In genomic region chr5:81247441-81247972, GRCh38 we compare ENCODE assay signal across 11 cellular contexts. TPM values are rescaled to one million over a fixed set of nuclear protein-coding genes. Genes with fewer than 3 reads are reported as not detected.
DNase-seq lines count a peak whose midpoint lies in the region; ATAC-seq, FAIRE-seq and TF ChIP-seq lines count a peak whose summit lies in the region.
"Had no signal": no experiment of that assay in that cellular context is flagged by ENCODE, and none has a peak within 500 bp of the region (broad histone marks: within the 10 kb centered on the region; RNA-seq: fewer than 3 reads in every experiment).

No MANE protein-coding gene starts in this region.

- H3K4me1 Mint-ChIP-seq in brain = peaks cover 39% of the 10 kb centered on the region
- no peaks in the 10 kb centered on the region for H3K4me1 Mint-ChIP-seq in CD8-positive, alpha-beta memory T cell

- no peak for ATAC-seq in lower lobe of right lung

- no peak overlapping the region for H3K4me3 ChIP-seq in lower lobe of right lung
- no peak overlapping the region for H3K4me3 ChIP-seq in CD8-positive, alpha-beta memory T cell (ENCODE audit: low read length)

- POLR2A ChIA-PET in CD8-positive, alpha-beta memory T cell (lab: Charles Lee) = no interaction called here

- peak overlapping the region in 3 of 5 experiments; percentile 53 to 76 (median 64) for H3K27ac Mint-ChIP-seq in brain
- H3K27ac Mint-ChIP-seq in CD8-positive, alpha-beta memory T cell = no peak overlapping the region
- H3K27ac Mint-ChIP-seq: T-helper 2 cell treated with Interferon-gamma antibody and Interleukin-4, amounts not matched to agents 5 μg/mL and 100 μg/mL, for 36 hours had no signal

- peaks cover 34% of the 10 kb centered on the region for H3K36me3 Mint-ChIP-seq in brain
- H3K36me3 Mint-ChIP-seq in CD8-positive, alpha-beta memory T cell = peaks cover 2 to 8% (median 7%) of the 10 kb centered on the region in 3 donors

- no peaks in the 10 kb centered on the region for H3K4me1 ChIP-seq in lower lobe of right lung
- H3K4me1 ChIP-seq in CD8-positive, alpha-beta memory T cell (ENCODE audit: insufficient read depth, low read length) = no peaks in the 10 kb centered on the region

- FAIRE-seq in HTR-8/SVneo (lab: Jason Lieb, UNC) = no peak

- no peaks in the 10 kb centered on the region for H3K36me3 ChIP-seq in lower lobe of right lung
- no peaks in the 10 kb centered on the region for H3K36me3 ChIP-seq in CD8-positive, alpha-beta memory T cell (ENCODE audit: insufficient read depth, low read length)

- peak overlapping the region in 1 of 5 experiments; percentile 30 for H3K4me3 Mint-ChIP-seq in brain
- no peak overlapping the region for H3K4me3 Mint-ChIP-seq in CD8-positive, alpha-beta memory T cell
- H3K4me3 Mint-ChIP-seq: T-helper 2 cell treated with Interferon-gamma antibody and Interleukin-4, amounts not matched to agents 5 μg/mL and 100 μg/mL, for 36 hours had no signal

- H3K27ac ChIP-seq in temporal lobe (ENCODE audit: low read depth, low read length) (peak overlapping the region; percentile 72), lower lobe of right lung (no peak overlapping the region)
- no peak overlapping the region for H3K27ac ChIP-seq in CD8-positive, alpha-beta memory T cell (ENCODE audit: low read depth, low read length)

- CTCF ChIA-PET in CD8-positive, alpha-beta memory T cell (lab: Charles Lee) = no interaction called here

- H3K9me3 ChIP-seq in lower lobe of right lung = no peaks in the 10 kb centered on the region
- H3K9me3 ChIP-seq in CD8-positive, alpha-beta memory T cell (ENCODE audit: low read length) = no peaks in the 10 kb centered on the region

- peaks cover 0 to 11% (median 10%) of the 10 kb centered on the region in 5 experiments for H3K9me3 Mint-ChIP-seq in brain
- no peaks in the 10 kb centered on the region for H3K9me3 Mint-ChIP-seq in CD8-positive, alpha-beta memory T cell
- H3K9me3 Mint-ChIP-seq: T-helper 2 cell treated with Interferon-gamma antibody and Interleukin-4, amounts not matched to agents 5 μg/mL and 100 μg/mL, for 36 hours had no signal

- DNase-seq in HTR-8/SVneo (ENCODE audit: insufficient read length, low spot score) (peak; percentile 23), kidney tubule cell (ENCODE audit: low spot score) (peak; percentile 71), lower lobe of right lung (no peak), H4 (ENCODE audit: low spot score) (no peak)
- no peak for DNase-seq in CD8-positive, alpha-beta memory T cell
- DNase-seq: cerebellar nuclear complex, KG1, NCI-H748 treated with DMSO at 0.1 percent for 48 hours had no signal

- no peaks in the 10 kb centered on the region for H3K27me3 Mint-ChIP-seq in brain
- H3K27me3 Mint-ChIP-seq in CD8-positive, alpha-beta memory T cell = peaks cover 0 to 2% of the 10 kb centered on the region in 2 donors

- TF ChIP-seq CTCF in brain (conservative IDR thresholded peaks at IDR 0.05) (no peak), lower lobe of right lung (IDR thresholded peaks at IDR 0.05) (no peak)

- no peaks in the 10 kb centered on the region for H3K27me3 ChIP-seq in lower lobe of right lung (ENCODE audit: low read depth)
- H3K27me3 ChIP-seq in CD8-positive, alpha-beta memory T cell (ENCODE audit: insufficient read depth, low read length, poor library complexity, severe bottlenecking) = no peaks in the 10 kb centered on the region

- intact Hi-C loops in lower lobe of right lung (cut with DNase I) = no loop called here

RNA-seq across cellular contexts. Expression of gene CKMT2, which starts 14.4 kb away (rescaled TPM):
- 5.3 TPM for polyA plus RNA-seq in brain (ENCODE audit: insufficient read depth, low read depth, low replicate concordance)
- total RNA-seq in temporal lobe (2.2 TPM), lower lobe of right lung (1.4 TPM)
- not detected for total RNA-seq in CD8-positive, alpha-beta memory T cell
- polyA plus RNA-seq in CD8-positive, alpha-beta memory T cell = not detected
- 0.48 TPM in 1 of 2 replicates, not detected in the other for total RNA-seq in H4 (2014; rRNA removed; shearing (Covaris generic))

RNA-seq across cellular contexts. Expression of gene ZCCHC9, which starts 53.9 kb away (rescaled TPM):
- polyA plus RNA-seq in brain (ENCODE audit: insufficient read depth, low read depth, low replicate concordance) = 8.0 TPM
- total RNA-seq in temporal lobe (5.9 TPM), lower lobe of right lung (21.7 TPM)
- total RNA-seq in CD8-positive, alpha-beta memory T cell = 10 to 100 TPM; 41.0 to 41.9 TPM
- polyA plus RNA-seq in CD8-positive, alpha-beta memory T cell = 14.7 TPM
- 19.9 and 22.3 TPM in 2 replicates for total RNA-seq in H4 (2014; rRNA removed; shearing (Covaris generic))

Comparison
In these comparisons a context has a peak if more than half of its experiments do, and no peak if none do; other contexts are left out.
1. DNase-seq: peak in HTR-8/SVneo (single experiment) and kidney tubule cell (single experiment); none in lower lobe of right lung (single experiment), CD8-positive, alpha-beta memory T cell (0 of 5) and H4 (single experiment).
2. H3K27ac Mint-ChIP-seq: peak in brain (3 of 5); none in CD8-positive, alpha-beta memory T cell (0 of 8).